ENCODE assay signal across 14 cellular contexts in genomic region chr21:26461500-26461899, GRCh38.
"Had no signal": no experiment of that assay in that cellular context is flagged by ENCODE, and none has a peak within 500 bp of the region (broad histone marks: within the 10 kb centered on the region; RNA-seq: fewer than 3 reads in every experiment).

No MANE protein-coding gene starts in this region.

- H3K27ac ChIP-seq: gastrocnemius medialis, heart right ventricle, left ventricle myocardium inferior, testis, upper lobe of right lung had no signal

- H3K36me3 ChIP-seq: gastrocnemius medialis, heart right ventricle, left ventricle myocardium inferior, upper lobe of right lung had no signal

- H3K27me3 ChIP-seq: gastrocnemius medialis, heart right ventricle, testis, upper lobe of right lung had no signal

- DNase-seq: activated naive CD4-positive, alpha-beta T cell treated with anti-CD3 and anti-CD28 coated beads, Interleukin-2, amount 50 U/mL, for 16 hours; activated T-cell treated with anti-CD3 and anti-CD28 coated beads, Interleukin-2, amount 50 U/mL, for 1 hour; cerebellar nuclear complex; endodermal cell; gastrocnemius medialis; heart right ventricle; islet precursor cell; left ventricle myocardium inferior; mesendoderm; stimulated activated CD4-positive, alpha-beta T cell treated with anti-CD3 and anti-CD28 coated beads, Interleukin-4, amount 100 ng/mL, for 1 hour; stimulated activated naive CD8-positive, alpha-beta T cell treated with anti-CD3 and anti-CD28 coated beads, Interleukin-15, amount 100 ng/mL, for 72 hours; testis; upper lobe of right lung had no signal

- H3K9me3 ChIP-seq: gastrocnemius medialis, testis, upper lobe of right lung had no signal

- ATAC-seq: gastrocnemius medialis; heart right ventricle; stimulated activated naive CD8-positive, alpha-beta T cell treated with anti-CD3 and anti-CD28 coated beads, Interleukin-15, amount 100 ng/mL, for 72 hours; upper lobe of right lung; WTC11 had no signal

- H3K4me3 ChIP-seq: gastrocnemius medialis, heart right ventricle, left ventricle myocardium inferior, testis, upper lobe of right lung had no signal

- H3K4me1 ChIP-seq: gastrocnemius medialis, left ventricle myocardium inferior, testis, upper lobe of right lung had no signal
